In genomic region chr3:102182162-102182561, GRCh38 we compare ENCODE assay signal across 12 cellular contexts.
A peak's percentile ranks its signal among the peaks of the same experiment; 100 is the strongest.
DNase-seq lines count a peak whose midpoint lies in the region; ATAC-seq, FAIRE-seq and TF ChIP-seq lines count a peak whose summit lies in the region.
"Had no signal": no experiment of that assay in that cellular context is flagged by ENCODE, and none has a peak within 500 bp of the region (broad histone marks: within the 10 kb centered on the region; RNA-seq: fewer than 3 reads in every experiment).

No MANE protein-coding gene starts in this region.

- TF ChIP-seq CTCF in body of pancreas (IDR thresholded peaks at IDR 0.05) (no peak), keratinocyte (optimal IDR thresholded peaks at IDR 0.05 in 1 of 3, IDR thresholded peaks at IDR 0.05 in 1 of 3, conservative IDR thresholded peaks at IDR 0.05 in 1 of 3; ENCODE audit: extremely low read depth in 1 of 3, insufficient read depth in 2 of 3, low read length in 3 of 3) (no peak), coronary artery (IDR thresholded peaks at IDR 0.05) (no peak)

- H3K9ac ChIP-seq in GM23248 (peak overlapping the region; percentile 53), keratinocyte (ENCODE audit: control insufficient read depth, extremely low read depth, insufficient read depth, low read length) (no peak overlapping the region)

- H3K4me2 ChIP-seq in GM23248 (ENCODE audit: unreplicated experiment) (peak overlapping the region; percentile 63), keratinocyte (ENCODE audit: control insufficient read depth, extremely low read depth, insufficient read depth, low read depth, low read length) (no peak overlapping the region)
- H3K4me2 ChIP-seq: GM23338 had no signal

- H3K27me3 ChIP-seq in GM23248 (replicated peaks; ENCODE audit: insufficient read depth) (no peaks in the 10 kb centered on the region), body of pancreas (no peaks in the 10 kb centered on the region), keratinocyte (ENCODE audit: control insufficient read depth, extremely low read depth, insufficient read depth, low read length) (no peaks in the 10 kb centered on the region)

- H3K36me3 ChIP-seq in GM23248 (ENCODE audit: low read depth) (no peaks in the 10 kb centered on the region), body of pancreas (replicated peaks in 1 of 2; ENCODE audit: insufficient read depth in 1 of 2, low read depth in 2 of 2) (no peaks in the 10 kb centered on the region), keratinocyte (ENCODE audit: control insufficient read depth in 2 of 2, extremely low read depth in 1 of 2, insufficient read depth in 2 of 2, low read length in 2 of 2) (no peaks in the 10 kb centered on the region)

- 24 to 27% methylated on average over 5 of the region's 5 CpGs for WGBS in GM23248 (ENCODE audit: low coverage in 1 of 2, low lambda C conversion rate in 2 of 2, missing lambda C conversion rate in 2 of 2), 2 experiments
- WGBS in body of pancreas, 2 donors, result 11 to 13% methylated on average over 5 of the region's 5 CpGs

- no peaks in the 10 kb centered on the region; the same call in 1 of the 2 replicates for H3K9me2 ChIP-seq in GM23248 (ENCODE audit: insufficient read depth)

- H3K27ac ChIP-seq in GM23248 (peak overlapping the region; percentile 79), body of pancreas (peak overlapping the region; percentile 39 to 86 (median 78)), keratinocyte (ENCODE audit: control insufficient read depth, insufficient read depth, low read length) (no peak overlapping the region), skin epidermis (peak overlapping the region in 16 of 21 experiments; percentile 3 to 75 (median 53)), coronary artery (peak overlapping the region in 1 of 2 donors; percentile 73)

- DNase-seq in GM23248, result peak; percentile 58
- peak; percentile 62 to 79 (median 66) for DNase-seq in body of pancreas
- DNase-seq in keratinocyte (ENCODE audit: low read depth, low spot score), result no peak
- no peak for DNase-seq in NCI-H146 (lab: John Stamatoyannopoulos, UW)
- no peak for DNase-seq in NCI-H510A treated with DMSO at 0.1 percent for 48 hours (lab: John Stamatoyannopoulos, UW)
- no peak for DNase-seq in coronary artery (ENCODE audit: low spot score)
- DNase-seq: DND-41, foreskin melanocyte, MM.1S had no signal

- in situ Hi-C loops in GM23248 (cut with MboI), result no loop called here

- no peaks in the 10 kb centered on the region for H3K79me2 ChIP-seq in GM23248 (ENCODE audit: insufficient read depth)
- no peaks in the 10 kb centered on the region for H3K79me2 ChIP-seq in keratinocyte (ENCODE audit: control insufficient read depth, insufficient read depth, low read length)

- H3K4me1 ChIP-seq in GM23248 (ENCODE audit: insufficient read depth) (peaks cover 44% of the 10 kb centered on the region), body of pancreas (peaks cover 58% of the 10 kb centered on the region), keratinocyte (ENCODE audit: control insufficient read depth, extremely low read depth, insufficient read depth, low read length) (peaks cover 36% of the 10 kb centered on the region)

- peak; percentile 77 for FAIRE-seq in keratinocyte (lab: Jason Lieb, UNC)

- H4K20me1 ChIP-seq in GM23248 (ENCODE audit: insufficient read depth), result no peaks in the 10 kb centered on the region
- H4K20me1 ChIP-seq in keratinocyte (ENCODE audit: control insufficient read depth, extremely low read depth, insufficient read depth, low read length), result no peaks in the 10 kb centered on the region

- TF ChIP-seq POLR2A in body of pancreas (IDR thresholded peaks at IDR 0.05), result no peak

- H3K9me3 ChIP-seq in GM23248 (ENCODE audit: low read depth), result no peaks in the 10 kb centered on the region
- H3K9me3 ChIP-seq in body of pancreas, result no peaks in the 10 kb centered on the region
- H3K9me3 ChIP-seq in keratinocyte (ENCODE audit: control insufficient read depth, low read depth, low read length), result no peaks in the 10 kb centered on the region

- intact Hi-C loops in body of pancreas (cut with DNase I), result no loop called here

- dilution Hi-C loops in keratinocyte (cut with MboI; ENCODE audit: extremely low pct_ligation_motif_present, low sequenced_read_pairs), result no loop called here

- H3F3A ChIP-seq in GM23248 (ENCODE audit: insufficient read depth), result peaks cover 40% of the 10 kb centered on the region

- peak overlapping the region; percentile 59; the same call in 1 of the 2 replicates for H3K4me3 ChIP-seq in GM23248
- no peak overlapping the region for H3K4me3 ChIP-seq in body of pancreas
- H3K4me3 ChIP-seq in keratinocyte (ENCODE audit: control insufficient read depth in 2 of 3, extremely low read depth in 1 of 3, insufficient read depth in 2 of 3, low read depth in 1 of 3, low read length in 3 of 3), result no peak overlapping the region
- H3K4me3 ChIP-seq in skin epidermis, result no peak overlapping the region
- H3K4me3 ChIP-seq in coronary artery, result no peak overlapping the region
- H3K4me3 ChIP-seq: GM23338 had no signal

- no peaks in the 10 kb centered on the region for H3K9me1 ChIP-seq in keratinocyte (ENCODE audit: control insufficient read depth, extremely low read depth, insufficient read depth, low read length)

- ATAC-seq in body of pancreas (peak; percentile 88), GM18511 (IDR thresholded peaks at IDR 0.05; ENCODE audit: unreplicated experiment) (no peak)

- peak overlapping the region; percentile 58 for H2AFZ ChIP-seq in GM23248
- H2AFZ ChIP-seq in keratinocyte (ENCODE audit: control insufficient read depth, low read length), result peak overlapping the region; percentile 24

Comparison
In these comparisons a context has a peak if more than half of its experiments do, and no peak if none do; other contexts are left out.
1. DNase-seq: peak in GM23248 (single experiment) and body of pancreas (4 of 4); none in keratinocyte (single experiment), NCI-H146 (single experiment), NCI-H510A treated with DMSO at 0.1 percent for 48 hours (single experiment) and coronary artery (single experiment).